ENCODE assay signal across 8 cellular contexts in genomic region chr11:62572431-62572830, GRCh38. TPM values are rescaled to one million over a fixed set of nuclear protein-coding genes. Genes with fewer than 3 reads are reported as not detected.
DNase-seq lines count a peak whose midpoint lies in the region; ATAC-seq and TF ChIP-seq lines count a peak whose summit lies in the region.

No MANE protein-coding gene starts in this region.

- H4K8ac ChIP-seq in H9 (replicated peaks; ENCODE audit: insufficient read length, low read depth, low read length) = no peak overlapping the region

- H3K4me3 Mint-ChIP-seq in H9 = peak overlapping the region; percentile 99 to 100

- H2BK12ac ChIP-seq in H9 (ENCODE audit: insufficient read length, low read depth, low read length) = no peak overlapping the region

- peak overlapping the region; percentile 95 to 99 (median 99); a peak in 6 of 7 replicates for H3K27ac Mint-ChIP-seq in H9

- H2AK5ac ChIP-seq in H9 (ENCODE audit: insufficient read length, low read length) = no peak overlapping the region

- peak overlapping the region; percentile 88 for H3K4me2 ChIP-seq in H9 (ENCODE audit: insufficient read depth, insufficient read length, low read length)

- no peak overlapping the region for H2BK15ac ChIP-seq in H9 (ENCODE audit: low read depth, low read length)

- H3K56ac ChIP-seq in H9 (ENCODE audit: insufficient read length, low read depth, low read length) = no peak overlapping the region

- peak overlapping the region; percentile 92 for H3K9ac ChIP-seq in H9 (ENCODE audit: extremely low read depth, insufficient read length, low read length)

- no peaks in the 10 kb centered on the region for H3K9me3 ChIP-seq in H9 (ENCODE audit: control insufficient read depth, low read depth, low read length)

- no peaks in the 10 kb centered on the region for H3K4me1 ChIP-seq in H9 (ENCODE audit: insufficient read depth, low read length)
- peaks cover 8% of the 10 kb centered on the region for H3K4me1 ChIP-seq in foreskin keratinocyte

- H3K36me3 Mint-ChIP-seq in H9 (ENCODE audit: insufficient read depth in 1 of 3, low read depth in 3 of 3) = peaks cover 51 to 79% (median 74%) of the 10 kb centered on the region in 3 experiments

- no peak overlapping the region for H3T11ph ChIP-seq in H9 (ENCODE audit: low read length)

- no peak overlapping the region for H3K14ac ChIP-seq in H9 (ENCODE audit: insufficient read depth, low read length)

- peaks cover 8% of the 10 kb centered on the region for H3K79me1 ChIP-seq in H9 (ENCODE audit: insufficient read depth, low read depth, low read length, poor library complexity, severe bottlenecking)

- H3K18ac ChIP-seq in H9 (ENCODE audit: insufficient read length, low read depth, low read length) = no peak overlapping the region

- ATAC-seq in foreskin keratinocyte (no peak), HG02763 (IDR thresholded peaks at IDR 0.05; ENCODE audit: unreplicated experiment) (no peak)

- H3K4me3 ChIP-seq in WI38 (ENCODE audit: low read depth, low read length) = peak overlapping the region; percentile 100
- H3K4me3 ChIP-seq in skeletal muscle cell (ENCODE audit: low read depth, low read length) = peak overlapping the region; percentile 98

- H3K23ac ChIP-seq in H9 (ENCODE audit: insufficient read length, low read depth, low read length) = no peak overlapping the region

- no peak for DNase-seq in H9
- DNase-seq in foreskin keratinocyte = no peak
- DNase-seq in skeletal muscle cell (ENCODE audit: low read depth) = no peak
- no peak for DNase-seq in NCI-H2171 (lab: John Stamatoyannopoulos, UW)
- DNase-seq in activated effector memory CD4-positive, alpha-beta T cell treated with Interleukin-2 at 50 U/mL for 16 hours = no peak
- DNase-seq in KG1 (lab: John Stamatoyannopoulos, UW) = no peak

- H2BK120ac ChIP-seq in H9 (ENCODE audit: low read depth, low read length, poor library complexity, severe bottlenecking) = no peak overlapping the region

- H3K9me3 Mint-ChIP-seq in H9 = no peaks in the 10 kb centered on the region

- no peaks in the 10 kb centered on the region for H4K20me1 ChIP-seq in H9 (ENCODE audit: control insufficient read depth, insufficient read depth, insufficient read length)

- no peak overlapping the region for H2BK5ac ChIP-seq in H9 (ENCODE audit: insufficient read length, low read length)

- H3K27ac ChIP-seq in H9 (ENCODE audit: insufficient read length, low read depth, low read length) (no peak overlapping the region), foreskin keratinocyte (peak overlapping the region; percentile 71)

- H2AFZ ChIP-seq in H9 (ENCODE audit: low read length) = no peak overlapping the region

- H3K4me1 Mint-ChIP-seq in H9 = peaks cover 38 to 39% of the 10 kb centered on the region in 2 experiments

- peaks cover 13% of the 10 kb centered on the region for H3K23me2 ChIP-seq in H9 (ENCODE audit: insufficient read length, low read depth, low read length, poor library complexity, severe bottlenecking)

- no peaks in the 10 kb centered on the region for H3K27me3 Mint-ChIP-seq in H9 (ENCODE audit: low read depth)

- H3K4ac ChIP-seq in H9 (ENCODE audit: low read depth, low read length) = no peak overlapping the region

- H3K79me2 ChIP-seq in H9 (ENCODE audit: insufficient read depth, low read length) = peaks cover 12% of the 10 kb centered on the region; the same call in 1 of the 2 replicates

- no CpG with 5 or more reads among the region's 12 CpGs for WGBS in H9 (ENCODE audit: extremely low coverage, insufficient read length, low lambda C conversion rate)

- TF ChIP-seq CTCF in H9 (conservative IDR thresholded peaks at IDR 0.05) (no peak), WI38 (IDR thresholded peaks at IDR 0.05; ENCODE audit: low read depth, low read length) (no peak), foreskin keratinocyte (conservative IDR thresholded peaks at IDR 0.05) (no peak)

- no peak overlapping the region for H4K5ac ChIP-seq in H9 (ENCODE audit: insufficient read length, low read depth, low read length)

- no peak overlapping the region for H2BK20ac ChIP-seq in H9 (ENCODE audit: low read depth, low read length, poor library complexity, severe bottlenecking)

- H3K27me3 ChIP-seq in H9 (ENCODE audit: insufficient read depth, low read length) (no peaks in the 10 kb centered on the region), foreskin keratinocyte (no peaks in the 10 kb centered on the region)

- H4K91ac ChIP-seq in H9 (ENCODE audit: insufficient read length, low read depth, low read length) = no peak overlapping the region

RNA-seq across cellular contexts. Expression of gene EEF1G, which starts 1.3 kb away (rescaled TPM):
- total RNA-seq in H9 (2021) = 1,790 and 1,800 TPM in 2 replicates
- 1,508 and 1,552 TPM in 2 replicates for total RNA-seq in foreskin keratinocyte
- 1,795 and 1,871 TPM in 2 replicates for polyA plus RNA-seq in foreskin keratinocyte

RNA-seq across cellular contexts. Expression of gene TUT1, which starts 18.9 kb away (rescaled TPM):
- total RNA-seq in H9 (2021) (20.7 and 24.9 TPM in 2 replicates), foreskin keratinocyte (12.1 and 13.1 TPM in 2 replicates)
- 12.7 and 13.6 TPM in 2 replicates for polyA plus RNA-seq in foreskin keratinocyte

RNA-seq across cellular contexts. Expression of gene AHNAK, which starts 25.8 kb away (rescaled TPM):
- total RNA-seq in H9 (2021) (13.9 and 15.2 TPM in 2 replicates), foreskin keratinocyte (393 and 461 TPM in 2 replicates)
- 57.2 and 57.9 TPM in 2 replicates for polyA plus RNA-seq in foreskin keratinocyte

RNA-seq across cellular contexts. Expression of gene MTA2, which starts 29.2 kb away (rescaled TPM):
- 143 and 149 TPM in 2 replicates for total RNA-seq in H9 (2021)
- total RNA-seq in foreskin keratinocyte = 172 and 183 TPM in 2 replicates
- 93.6 and 107 TPM in 2 replicates for polyA plus RNA-seq in foreskin keratinocyte

RNA-seq across cellular contexts. Expression of gene EML3, which starts 40.1 kb away (rescaled TPM):
- total RNA-seq in H9 (2021) (35.3 and 40.6 TPM in 2 replicates), foreskin keratinocyte (21.5 and 21.6 TPM in 2 replicates)
- 19.7 and 22.9 TPM in 2 replicates for polyA plus RNA-seq in foreskin keratinocyte

Comparison
In these comparisons a context has a peak if more than half of its experiments do, and no peak if none do; other contexts are left out.
1. RNA of gene AHNAK, which starts 25.8 kb away (total RNA-seq): 393 to 461 TPM in foreskin keratinocyte; 13.9 to 15.2 TPM in H9; every median in the first group is over 10 times any median in the second.